ENCODE assay signal across 1 cellular context in genomic region chr20:20037960-20038359, GRCh38.
TF ChIP-seq lines count a peak whose summit lies in the region.

No MANE protein-coding gene starts in this region.

TF ChIP-seq in SK-N-SH treated with all-trans-retinoic acid at 6 μM for 48 hours, 23 proteins besides CTCF, POLR2A, EP300 and RAD21 (continued from another document):
- TF ChIP-seq CREB5 (CRISPR knock-in tag; IDR thresholded peaks at IDR 0.05; ENCODE audit: low read depth), result no peak
- no peak for TF ChIP-seq ZFP30 (CRISPR knock-in tag; IDR thresholded peaks at IDR 0.05)
- no peak for TF ChIP-seq ISL1 (CRISPR knock-in tag; IDR thresholded peaks at IDR 0.05)
- no peak for TF ChIP-seq SNAI2 (CRISPR knock-in tag; IDR thresholded peaks at IDR 0.05)
- no peak for TF ChIP-seq ARNTL (CRISPR knock-in tag; IDR thresholded peaks at IDR 0.05; ENCODE audit: borderline replicate concordance, low read depth)
- TF ChIP-seq PPARA (CRISPR knock-in tag; IDR thresholded peaks at IDR 0.05; ENCODE audit: borderline replicate concordance), result no peak
- TF ChIP-seq PATZ1 (CRISPR knock-in tag; IDR thresholded peaks at IDR 0.05; ENCODE audit: borderline replicate concordance), result no peak
- no peak for TF ChIP-seq ZNF70 (CRISPR knock-in tag; IDR thresholded peaks at IDR 0.05)
- no peak for TF ChIP-seq BACH2 (CRISPR knock-in tag; IDR thresholded peaks at IDR 0.05; ENCODE audit: borderline replicate concordance)
- no peak for TF ChIP-seq TCF4 (CRISPR knock-in tag; IDR thresholded peaks at IDR 0.05; ENCODE audit: borderline replicate concordance)
TF ChIP-seq in SK-N-SH treated with all-trans-retinoic acid at 6 μM for 48 hours: peak in this region for 0.
